In genomic region chr6:132401941-132402275, GRCh38 we compare ENCODE assay signal across 9 cellular contexts. TPM values are rescaled to one million over a fixed set of nuclear protein-coding genes. Genes with fewer than 3 reads are reported as not detected.
A peak's percentile ranks its signal among the peaks of the same experiment; 100 is the strongest.
DNase-seq lines count a peak whose midpoint lies in the region; ATAC-seq, FAIRE-seq and TF ChIP-seq lines count a peak whose summit lies in the region.
"Had no signal": no experiment of that assay in that cellular context is flagged by ENCODE, and none has a peak within 500 bp of the region (broad histone marks: within the 10 kb centered on the region; RNA-seq: fewer than 3 reads in every experiment).

No MANE protein-coding gene starts in this region.

- H3K36me3 Mint-ChIP-seq in activated naive CD8-positive, alpha-beta T cell treated with anti-CD3 and anti-CD28 coated beads, Interleukin-2, amount 10 ng/mL, durations not matched to agents 7 days and 5 days: no peaks in the 10 kb centered on the region

- peaks cover 56% of the 10 kb centered on the region for H3K27me3 Mint-ChIP-seq in activated naive CD8-positive, alpha-beta T cell treated with anti-CD3 and anti-CD28 coated beads, Interleukin-2, amount 10 ng/mL, durations not matched to agents 7 days and 5 days

- CTCF ChIA-PET in HEK293T (lab: Yijun Ruan, JAX): no interaction called here

- TF ChIP-seq CTCF in kidney (IDR thresholded peaks at IDR 0.05; ENCODE audit: borderline replicate concordance, extremely low read depth, insufficient read depth) (no peak), spleen (IDR thresholded peaks at IDR 0.05 in 8 of 11, conservative IDR thresholded peaks at IDR 0.05 in 3 of 11) (no peak)

- POLR2A ChIA-PET in HEK293T (lab: Yijun Ruan, JAX): no interaction called here
- POLR2A ChIA-PET in activated naive CD8-positive, alpha-beta T cell treated with anti-CD3 and anti-CD28 coated beads, Interleukin-2, amount 10 ng/mL, durations not matched to agents 7 days and 5 days (lab: Charles Lee): no interaction called here

- no peak overlapping the region for H3K9ac ChIP-seq in kidney (ENCODE audit: low read length in 2 of 2)

- H3K9me3 ChIP-seq in kidney (ENCODE audit: control insufficient read depth in 1 of 2, low read length in 2 of 2) (no peaks in the 10 kb centered on the region), spleen (no peaks in the 10 kb centered on the region)

- H3K36me3 ChIP-seq in kidney (ENCODE audit: control insufficient read depth in 1 of 2, insufficient read depth in 2 of 2, low read length in 2 of 2): no peaks in the 10 kb centered on the region
- no peaks in the 10 kb centered on the region for H3K36me3 ChIP-seq in spleen

- peaks cover 0 to 45% (median 26%) of the 10 kb centered on the region in 7 donors for H3K27me3 ChIP-seq in spleen (replicated peaks in 1 of 7)

- peaks cover 3% of the 10 kb centered on the region for H3K4me1 Mint-ChIP-seq in activated naive CD8-positive, alpha-beta T cell treated with anti-CD3 and anti-CD28 coated beads, Interleukin-2, amount 10 ng/mL, durations not matched to agents 7 days and 5 days

- no peak for ATAC-seq in activated naive CD8-positive, alpha-beta T cell treated with anti-CD3 and anti-CD28 coated beads, Interleukin-2, amount 10 ng/mL, durations not matched to agents 7 days and 5 days (ENCODE audit: low read depth)
- no peak for ATAC-seq in HG03280 (IDR thresholded peaks at IDR 0.05; ENCODE audit: unreplicated experiment)

- H3K27ac Mint-ChIP-seq in activated naive CD8-positive, alpha-beta T cell treated with anti-CD3 and anti-CD28 coated beads, Interleukin-2, amount 10 ng/mL, durations not matched to agents 7 days and 5 days: no peak overlapping the region

- no peak for FAIRE-seq in kidney (lab: Jason Lieb, UNC)

- no peaks in the 10 kb centered on the region for H3K4me1 ChIP-seq in kidney (ENCODE audit: control insufficient read depth in 1 of 2, insufficient read depth in 1 of 2, low read depth in 1 of 2, low read length in 2 of 2)
- H3K4me1 ChIP-seq in spleen: peaks cover 0 to 21% (median 12%) of the 10 kb centered on the region in 6 donors

- H3K4me3 ChIP-seq in kidney (ENCODE audit: low read length in 2 of 2) (peak overlapping the region; percentile 35 to 58), spleen (peak overlapping the region; percentile 41 to 85 (median 56))

- peak overlapping the region; percentile 19 for H3K4me3 Mint-ChIP-seq in activated naive CD8-positive, alpha-beta T cell treated with anti-CD3 and anti-CD28 coated beads, Interleukin-2, amount 10 ng/mL, durations not matched to agents 7 days and 5 days

- DNase-seq in HEK293T (ENCODE audit: extremely low spot score) (no peak), kidney (no peak), spleen (no peak), NCI-H2029 (lab: John Stamatoyannopoulos, UW) (no peak), Kasumi-1 (lab: John Stamatoyannopoulos, UW) (no peak), DMS79 treated with DMSO at 0.1 percent for 48 hours (lab: John Stamatoyannopoulos, UW) (no peak)
- no peak for DNase-seq in activated naive CD8-positive, alpha-beta T cell treated with anti-CD3 and anti-CD28 coated beads, Interleukin-2, amount 10 ng/mL, durations not matched to agents 7 days and 5 days

- H3K9me3 Mint-ChIP-seq in activated naive CD8-positive, alpha-beta T cell treated with anti-CD3 and anti-CD28 coated beads, Interleukin-2, amount 10 ng/mL, durations not matched to agents 7 days and 5 days: no peaks in the 10 kb centered on the region

- H3K27ac ChIP-seq in kidney (ENCODE audit: low read depth in 2 of 2, low read length in 2 of 2): no peak overlapping the region
- H3K27ac ChIP-seq in spleen: no peak overlapping the region

- WGBS in spleen, 5 donors: 23 to 36% (median 33%) methylated on average over 13 of the region's 13 CpGs

- no peak for TF ChIP-seq POLR2A in spleen (IDR thresholded peaks at IDR 0.05)

- intact Hi-C loops in kidney (cut with DNase I) (no loop called here), spleen (cut with DNase I; ENCODE audit: low total_unique reads) (no loop called here)

TF ChIP-seq in HEK293T, 16 proteins besides CTCF, POLR2A, EP300 and RAD21:
- TF ChIP-seq FOXK2 (IDR thresholded peaks at IDR 0.05) (no peak), FOXA1 (IDR thresholded peaks at IDR 0.05) (no peak), ZNF384 (IDR thresholded peaks at IDR 0.05) (no peak), ELF4 (IDR thresholded peaks at IDR 0.05) (no peak), SUZ12 (IDR thresholded peaks at IDR 0.05) (no peak), L3MBTL2 (conservative IDR thresholded peaks at IDR 0.05) (0 out of 2 replicates have a peak, but pooled peaks have one; percentile 7)

RNA-seq across cellular contexts. Expression of gene MOXD1, which starts 0.6 kb away (rescaled TPM):
- total RNA-seq in activated naive CD8-positive, alpha-beta T cell treated with anti-CD3 and anti-CD28 coated beads, Interleukin-2, amount 10 ng/mL, durations not matched to agents 7 days and 5 days: not detected
- total RNA-seq in kidney (35.9 TPM), spleen (10 to 100 TPM in 1 of 7 donors, 1 to 10 TPM in 6; 4.3 to 10.2 (median 6.3) TPM)
- polyA plus RNA-seq in kidney (ENCODE audit: insufficient read depth, low read depth, low replicate concordance) (11.6 TPM), spleen (1 to 10 TPM; 2.9 to 7.6 (median 4.6) TPM)
- total RNA-seq: NCI-H460 had no signal

Comparison
In these comparisons a context has a peak if more than half of its experiments do, and no peak if none do; other contexts are left out.
1. RNA of gene MOXD1, which starts 0.6 kb away (total RNA-seq): 35.9 TPM in kidney (single experiment) and 4.3 to 10.2 TPM in spleen; not detected in activated naive CD8-positive, alpha-beta T cell treated with anti-CD3 and anti-CD28 coated beads, Interleukin-2, amount 10 ng/mL, durations not matched to agents 7 days and 5 days; every median in the first group is over 4 times any median in the second.